In genomic region chr12:2212537-2212936, GRCh38 we compare ENCODE assay signal across 21 cellular contexts.
DNase-seq lines count a peak whose midpoint lies in the region; TF ChIP-seq lines count a peak whose summit lies in the region.
"Had no signal": no experiment of that assay in that cellular context is flagged by ENCODE, and none has a peak within 500 bp of the region (broad histone marks: within the 10 kb centered on the region; RNA-seq: fewer than 3 reads in every experiment).

No MANE protein-coding gene starts in this region.

- H3K9me2 ChIP-seq in OCI-LY1 (ENCODE audit: low read depth, low read length): no peaks in the 10 kb centered on the region

- no peaks in the 10 kb centered on the region for H3K9me3 Mint-ChIP-seq in neural progenitor cell
- H3K9me3 Mint-ChIP-seq: activated naive CD4-positive, alpha-beta T cell treated with anti-CD3 and anti-CD28 coated beads for 36 hours; dendritic cell treated with granulocyte-macrophage colony-stimulating factor and Interleukin-4, amounts not matched to agents 40 ng/mL and 50 ng/mL, for 4 days; T-helper 1 cell treated with Interleukin-12 subunit alpha and Interleukin-12 subunit beta and Interleukin-4 antibody, amounts not matched to agents 30 μg/mL and 1 μg/mL, for 36 hours had no signal

- no peak for TF ChIP-seq CTCF in GM12865 (IDR thresholded peaks at IDR 0.05; ENCODE audit: insufficient read depth, low read depth, low read length, missing control alignments)
- TF ChIP-seq CTCF in OCI-LY1 (IDR thresholded peaks at IDR 0.05; ENCODE audit: low read length): no peak
- no peak for TF ChIP-seq CTCF in esophagus muscularis mucosa (IDR thresholded peaks at IDR 0.05)
- no peak for TF ChIP-seq CTCF in neural progenitor cell (IDR thresholded peaks at IDR 0.05)

- no peaks in the 10 kb centered on the region for H3F3A ChIP-seq in OCI-LY1 (ENCODE audit: insufficient read depth, low read length)
- H3F3A ChIP-seq in neural progenitor cell (ENCODE audit: low read depth): no peaks in the 10 kb centered on the region

- H3K9ac ChIP-seq in OCI-LY1 (ENCODE audit: low read length) (no peak overlapping the region), neural progenitor cell (no peak overlapping the region)

- TF ChIP-seq EP300 in esophagus muscularis mucosa (IDR thresholded peaks at IDR 0.05): no peak

- no peak overlapping the region for H3K4me2 ChIP-seq in OCI-LY1 (ENCODE audit: low read length)
- no peak overlapping the region for H3K4me2 ChIP-seq in neural progenitor cell

- peaks cover 22% of the 10 kb centered on the region for H3K4me1 Mint-ChIP-seq in neural progenitor cell

- H3K27me3 Mint-ChIP-seq in neural progenitor cell (ENCODE audit: insufficient read depth, low read depth): peaks cover 6% of the 10 kb centered on the region

- no peak for TF ChIP-seq POLR2A in esophagus muscularis mucosa (IDR thresholded peaks at IDR 0.05; ENCODE audit: low read depth)

- H3K27me3 ChIP-seq in OCI-LY1 (ENCODE audit: insufficient read depth, low read length): no peaks in the 10 kb centered on the region
- H3K27me3 ChIP-seq in esophagus muscularis mucosa: no peaks in the 10 kb centered on the region
- no peaks in the 10 kb centered on the region for H3K27me3 ChIP-seq in neural progenitor cell

- 89% methylated on average over 1 of the region's 1 CpG for WGBS in esophagus muscularis mucosa

- H3K27ac Mint-ChIP-seq in neural progenitor cell: peak overlapping the region; percentile 98
- H3K27ac Mint-ChIP-seq: activated naive CD4-positive, alpha-beta T cell treated with anti-CD3 and anti-CD28 coated beads for 36 hours; dendritic cell treated with granulocyte-macrophage colony-stimulating factor and Interleukin-4, amounts not matched to agents 40 ng/mL and 50 ng/mL, for 4 days; T-helper 1 cell treated with Interleukin-12 subunit alpha and Interleukin-12 subunit beta and Interleukin-4 antibody, amounts not matched to agents 30 μg/mL and 1 μg/mL, for 36 hours had no signal

- H3K4me3 ChIP-seq in GM12865 (ENCODE audit: low read depth, low read length) (no peak overlapping the region), OCI-LY1 (ENCODE audit: low read depth, low read length, poor library complexity, severe bottlenecking) (no peak overlapping the region), esophagus muscularis mucosa (no peak overlapping the region), neural progenitor cell (no peak overlapping the region)
- H3K4me3 ChIP-seq: skin epidermis had no signal

- peaks cover 25% of the 10 kb centered on the region for H3K4me1 ChIP-seq in OCI-LY1 (ENCODE audit: insufficient read depth, low read length, severe bottlenecking)
- H3K4me1 ChIP-seq in esophagus muscularis mucosa: peaks cover 38 to 67% (median 51%) of the 10 kb centered on the region in 4 donors
- peaks cover 11% of the 10 kb centered on the region for H3K4me1 ChIP-seq in neural progenitor cell

- H3K36me3 ChIP-seq in OCI-LY1 (ENCODE audit: insufficient read depth, low read length) (peaks cover 29% of the 10 kb centered on the region), esophagus muscularis mucosa (peaks cover 0 to 13% (median 0%) of the 10 kb centered on the region in 4 donors), neural progenitor cell (no peaks in the 10 kb centered on the region)

- no peaks in the 10 kb centered on the region for H3K9me3 ChIP-seq in OCI-LY1 (ENCODE audit: low read length)
- H3K9me3 ChIP-seq in esophagus muscularis mucosa: no peaks in the 10 kb centered on the region
- no peaks in the 10 kb centered on the region for H3K9me3 ChIP-seq in neural progenitor cell (ENCODE audit: low read depth)

- no peak overlapping the region for H2AFZ ChIP-seq in OCI-LY1 (ENCODE audit: low read length)
- no peak overlapping the region for H2AFZ ChIP-seq in neural progenitor cell (replicated peaks)

- intact Hi-C loops in esophagus muscularis mucosa (cut with DNase I): no loop called here

- H3K27ac ChIP-seq in OCI-LY1 (ENCODE audit: low read depth, low read length, poor library complexity, severe bottlenecking): peak overlapping the region; percentile 26
- H3K27ac ChIP-seq in esophagus muscularis mucosa (replicated peaks in 1 of 4): peak overlapping the region; percentile 63 to 75 (median 70)
- H3K27ac ChIP-seq in neural progenitor cell: no peak overlapping the region
- H3K27ac ChIP-seq: skin epidermis had no signal

- H3K79me2 ChIP-seq in OCI-LY1 (ENCODE audit: insufficient read depth, low read length) (no peaks in the 10 kb centered on the region), neural progenitor cell (ENCODE audit: low read depth) (no peaks in the 10 kb centered on the region)

- no peaks in the 10 kb centered on the region for H3K36me3 Mint-ChIP-seq in neural progenitor cell
- H3K36me3 Mint-ChIP-seq: IgD-negative memory B cell had no signal

- peak; percentile 9 for DNase-seq in GM12865 (ENCODE audit: low read depth)
- DNase-seq in esophagus muscularis mucosa (ENCODE audit: extremely low spot score): no peak
- DNase-seq in neural progenitor cell (ENCODE audit: low spot score): no peak
- DNase-seq in NCI-H128 (lab: John Stamatoyannopoulos, UW; ENCODE audit: unreplicated experiment): no peak
- DNase-seq in HT-29 (ENCODE audit: low spot score): no peak
- no peak for DNase-seq in mucosa of gallbladder (ENCODE audit: low spot score)
- DNase-seq in foreskin melanocyte: no peak
- DNase-seq: ACHN; activated CD4-positive, alpha-beta T cell treated with anti-CD3 and anti-CD28 coated beads, Interleukin-2, amount 50 U/mL, for 48 hours; activated naive CD4-positive, alpha-beta T cell treated with anti-CD3 and anti-CD28 coated beads for 36 hours; DMS153; NCI-H2081 treated with DMSO at 0.1 percent for 48 hours; NCI-H226; NCI-H748 treated with DMSO at 0.1 percent for 48 hours; RPMI8226; stimulated activated naive CD8-positive, alpha-beta T cell treated with anti-CD3 and anti-CD28 coated beads, Interleukin-15, Interleukin-2, amounts not matched to agents 100 U/mL and 50 U/mL, for 24 hours had no signal

- H3K4me3 Mint-ChIP-seq in neural progenitor cell: no peak overlapping the region
- H3K4me3 Mint-ChIP-seq: activated naive CD4-positive, alpha-beta T cell treated with anti-CD3 and anti-CD28 coated beads for 36 hours; dendritic cell treated with granulocyte-macrophage colony-stimulating factor and Interleukin-4, amounts not matched to agents 40 ng/mL and 50 ng/mL, for 4 days; IgD-negative memory B cell; T-helper 1 cell treated with Interleukin-12 subunit alpha and Interleukin-12 subunit beta and Interleukin-4 antibody, amounts not matched to agents 30 μg/mL and 1 μg/mL, for 36 hours had no signal

- H4K20me1 ChIP-seq in OCI-LY1 (ENCODE audit: insufficient read depth, low read length): no peaks in the 10 kb centered on the region
- no peaks in the 10 kb centered on the region for H4K20me1 ChIP-seq in neural progenitor cell (ENCODE audit: low read depth)
